ENCODE assay signal across 1 cellular context in the genomic region with DNA sequence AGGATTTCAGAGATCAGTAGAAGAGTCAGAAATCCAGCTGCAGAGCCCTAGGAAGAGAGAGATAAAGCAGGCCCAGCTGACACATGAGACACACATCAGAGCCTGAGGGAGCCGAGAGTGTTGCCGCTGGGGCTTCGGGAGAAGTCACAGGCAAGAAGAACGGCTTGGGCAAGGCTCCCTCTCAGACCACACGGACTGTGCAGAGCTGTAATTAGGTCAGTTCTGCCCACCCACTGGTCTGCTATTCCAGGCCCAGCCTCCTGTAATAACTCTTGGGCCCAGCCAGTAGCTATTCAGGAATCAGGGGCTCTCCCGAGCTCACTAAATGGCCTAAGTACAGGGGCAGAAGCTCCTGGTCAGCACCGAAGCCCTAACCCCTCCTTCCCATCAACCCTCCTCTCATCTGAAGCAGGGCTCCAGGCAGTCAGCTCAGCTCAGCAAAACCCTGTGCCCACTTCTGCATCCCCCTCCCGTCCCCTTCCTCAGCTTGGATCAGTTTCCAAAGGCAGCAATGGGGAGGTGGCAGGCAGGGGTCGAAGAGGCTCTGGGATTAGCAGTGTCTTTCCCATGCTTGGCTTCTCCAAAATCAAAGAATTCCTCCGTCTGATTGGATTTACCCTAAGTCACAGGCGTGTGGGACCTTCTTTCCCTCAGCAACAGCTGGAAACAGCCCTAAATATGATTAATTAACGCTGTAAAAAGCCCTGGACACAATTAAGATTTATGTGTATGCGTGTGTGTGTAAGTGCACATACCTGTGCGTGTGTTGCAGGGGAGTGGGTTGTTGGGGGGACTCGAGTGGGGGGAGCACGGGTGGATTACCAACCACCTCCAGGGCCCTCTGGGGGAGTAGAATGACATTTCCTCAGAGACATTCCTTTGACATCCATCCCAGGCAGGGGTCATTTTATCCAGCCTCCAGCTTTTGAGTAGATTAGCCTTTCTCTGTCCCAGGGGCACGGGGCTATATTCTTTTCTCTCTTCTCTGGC.
TF ChIP-seq lines count a peak whose summit lies in the region.

No MANE protein-coding gene starts in this region.

TF ChIP-seq in IMR-90, 13 proteins besides CTCF, POLR2A, EP300 and RAD21:
- TF ChIP-seq BHLHE40 (IDR thresholded peaks at IDR 0.05; ENCODE audit: low read depth, low read length) = no peak
